Comparison of ENCODE assay signal across 8 cellular contexts in genomic region chr19:47112166-47112663, GRCh38. TPM values are rescaled to one million over a fixed set of nuclear protein-coding genes. Genes with fewer than 3 reads are reported as not detected.
DNase-seq lines count a peak whose midpoint lies in the region; FAIRE-seq and TF ChIP-seq lines count a peak whose summit lies in the region.

No MANE protein-coding gene starts in this region.

- H3K27me3 Mint-ChIP-seq in astrocyte (ENCODE audit: low read depth, unreplicated experiment): no peaks in the 10 kb centered on the region

- FAIRE-seq in astrocyte (lab: Jason Lieb, UNC): no peak

- peaks cover 36% of the 10 kb centered on the region for H3K4me1 ChIP-seq in astrocyte (ENCODE audit: insufficient read depth, low read length)

- H3K4me1 Mint-ChIP-seq in astrocyte (ENCODE audit: low read depth, unreplicated experiment): peaks cover 33% of the 10 kb centered on the region

- peak overlapping the region; percentile 100 for H3K9ac ChIP-seq in astrocyte (ENCODE audit: low read length)

- peak overlapping the region; percentile 98 for H3K4me2 ChIP-seq in astrocyte (ENCODE audit: low read length)

- H4K20me1 ChIP-seq in astrocyte (ENCODE audit: insufficient read depth, low read length): peaks cover 15% of the 10 kb centered on the region

- H3K79me2 ChIP-seq in astrocyte (ENCODE audit: insufficient read depth, low read length): peaks cover 44% of the 10 kb centered on the region

- no peak overlapping the region for H2AFZ ChIP-seq in astrocyte (ENCODE audit: low read depth, low read length)

- DNase-seq in DMS114 treated with DMSO at 0.1 percent for 48 hours (lab: John Stamatoyannopoulos, UW; ENCODE audit: unreplicated experiment): peak; percentile 29
- peak; percentile 85 for DNase-seq in HCEC 1CT
- peak; percentile 94 for DNase-seq in NCI-H146 (lab: John Stamatoyannopoulos, UW)
- DNase-seq in T1000 (lab: John Stamatoyannopoulos, UW): peak; percentile 37
- peak; percentile 73 for DNase-seq in astrocyte (ENCODE audit: low read depth)
- peak in 50 of 51 donors; percentile 47 to 95 (median 76) for DNase-seq in hypothalamus (lab: John Stamatoyannopoulos, UW)
- DNase-seq in retinal pigment epithelial cell (ENCODE audit: low read depth): no peak
- DNase-seq in OCI-M2 (lab: John Stamatoyannopoulos, UW; ENCODE audit: unreplicated experiment): no peak

- H3K36me3 Mint-ChIP-seq in astrocyte (ENCODE audit: low read depth, unreplicated experiment): peaks cover 4% of the 10 kb centered on the region

- no peaks in the 10 kb centered on the region for H3K27me3 ChIP-seq in astrocyte (ENCODE audit: insufficient read depth, low read length)

- H3K4me3 ChIP-seq in astrocyte (ENCODE audit: insufficient read depth, low read depth, low read length): peak overlapping the region; percentile 90
- peak overlapping the region; percentile 97 for H3K4me3 ChIP-seq in retinal pigment epithelial cell (ENCODE audit: low read length)

- no peaks in the 10 kb centered on the region for H3K9me3 Mint-ChIP-seq in astrocyte (ENCODE audit: unreplicated experiment)

- no peak for TF ChIP-seq CTCF in astrocyte (IDR thresholded peaks at IDR 0.05; ENCODE audit: insufficient read depth, low read depth, low read length)
- no peak for TF ChIP-seq CTCF in retinal pigment epithelial cell (conservative IDR thresholded peaks at IDR 0.05; ENCODE audit: low read depth, low read length)

- H3K9me3 ChIP-seq in astrocyte (ENCODE audit: insufficient read depth, low read depth, low read length): no peaks in the 10 kb centered on the region

- H3K27ac Mint-ChIP-seq in astrocyte (ENCODE audit: unreplicated experiment): peak overlapping the region; percentile 100

- peak overlapping the region; percentile 100 for H3K27ac ChIP-seq in astrocyte (ENCODE audit: low read depth, low read length)

- H3K4me3 Mint-ChIP-seq in astrocyte (ENCODE audit: unreplicated experiment): peak overlapping the region; percentile 99

- no peaks in the 10 kb centered on the region for H3K36me3 ChIP-seq in astrocyte (ENCODE audit: insufficient read depth, low read length)

RNA-seq across cellular contexts. Expression of gene ZC3H4, which starts 1.4 kb away (rescaled TPM):
- total RNA-seq in astrocyte: 36.6 and 42.3 TPM in 2 replicates

RNA-seq across cellular contexts. Expression of gene SAE1, which starts 18.4 kb away (rescaled TPM):
- total RNA-seq in astrocyte: 107 and 133 TPM in 2 replicates

Comparison
In these comparisons a context has a peak if more than half of its experiments do, and no peak if none do; other contexts are left out.
1. DNase-seq: peak in DMS114 treated with DMSO at 0.1 percent for 48 hours (single experiment), HCEC 1CT (single experiment), NCI-H146 (single experiment), T1000 (single experiment), astrocyte (single experiment) and hypothalamus (50 of 51); none in retinal pigment epithelial cell (single experiment) and OCI-M2 (single experiment).